7 cellular contexts compared by ENCODE assay signal in genomic region chr11:66639814-66640183, GRCh38. TPM values are rescaled to one million over a fixed set of nuclear protein-coding genes. Genes with fewer than 3 reads are reported as not detected.
DNase-seq lines count a peak whose midpoint lies in the region; ATAC-seq and TF ChIP-seq lines count a peak whose summit lies in the region.
"Not testable (repeated sequence)": the region's sequence is repeated elsewhere in the genome, so short reads cannot be mapped to it uniquely, and the experiment has no call there.

No MANE protein-coding gene starts in this region.

- H3K4me2 ChIP-seq in mammary epithelial cell (ENCODE audit: insufficient read depth, low read depth, low read length) = peak overlapping the region; percentile 86

- not testable (repeated sequence) for H3K27me3 ChIP-seq in NT2/D1 (ENCODE audit: insufficient read depth, insufficient read length); mammary epithelial cell (ENCODE audit: insufficient read depth, low read length); gastrocnemius medialis

- H3K4me3 Mint-ChIP-seq in activated CD8-positive, alpha-beta T cell treated with anti-CD3 and anti-CD28 coated beads for 36 hours = peak overlapping the region; percentile 83

- POLR2A ChIA-PET in activated CD8-positive, alpha-beta T cell treated with anti-CD3 and anti-CD28 coated beads for 36 hours (lab: Charles Lee) = interaction anchor here (1.4 to 27.4 kb wide), 8 partner anchors 8 to 38 kb away, joined by 3 to 558 read pairs (median 18); partner anchors contain the start of genes RBM14 and RBM4B

- in situ Hi-C loops in mammary epithelial cell (cut with MboI; ENCODE audit: low sequenced_read_pairs in 2 of 2); gastrocnemius medialis (cut with MboI; ENCODE audit: low sequenced_read_pairs in 4 of 4): not testable (repeated sequence)

- not testable (repeated sequence) for BruUV-seq in mammary epithelial cell (replicated peaks; lab: Mats Ljungman, UMichigan)

- CTCF ChIA-PET in activated CD8-positive, alpha-beta T cell treated with anti-CD3 and anti-CD28 coated beads for 36 hours (lab: Charles Lee) = interaction anchor here (0.7 to 4.3 kb wide), 4 partner anchors 9 to 38 kb away, joined by 3 to 29 read pairs (median 10); partner anchors contain the start of genes RBM14 and RBM4B
- CTCF ChIA-PET in mammary epithelial cell (lab: Charles Lee; ENCODE audit: low non-redundant PET) = not testable (repeated sequence)

- not testable (repeated sequence) for H3K27ac ChIP-seq in mammary epithelial cell (ENCODE audit: insufficient read depth, low read depth, low read length); mesodermal cell (ENCODE audit: low read depth, low read length, severe bottlenecking)
- peak overlapping the region; percentile 90 to 94 (median 92) for H3K27ac ChIP-seq in gastrocnemius medialis

- peaks cover 63% of the 10 kb centered on the region for H3K4me1 Mint-ChIP-seq in activated CD8-positive, alpha-beta T cell treated with anti-CD3 and anti-CD28 coated beads for 36 hours (ENCODE audit: low read depth)

- H3K36me3 ChIP-seq in NT2/D1 (ENCODE audit: insufficient read depth, insufficient read length, low read length) (peaks cover 76% of the 10 kb centered on the region), mammary epithelial cell (ENCODE audit: insufficient read depth, low read length) (peaks cover 28% of the 10 kb centered on the region), mesodermal cell (ENCODE audit: control insufficient read depth, insufficient read depth, low read length) (peaks cover 67% of the 10 kb centered on the region), gastrocnemius medialis (peaks cover 0 to 24% of the 10 kb centered on the region in 2 donors)

- TF ChIP-seq POLR2A in gastrocnemius medialis (IDR thresholded peaks at IDR 0.05) = not testable (repeated sequence)

- 31% methylated on average over 8 of the region's 10 CpGs for WGBS in mammary epithelial cell (ENCODE audit: low coverage, missing lambda C conversion rate)
- 85 to 88% methylated on average over 7 of the region's 10 CpGs for WGBS in mesodermal cell (ENCODE audit: insufficient coverage in 2 of 2), 2 experiments

- not testable (repeated sequence) for ATAC-seq in activated CD8-positive, alpha-beta T cell treated with anti-CD3 and anti-CD28 coated beads for 36 hours; gastrocnemius medialis

- not testable (repeated sequence) for H3K27me3 Mint-ChIP-seq in activated CD8-positive, alpha-beta T cell treated with anti-CD3 and anti-CD28 coated beads for 36 hours

- TF ChIP-seq CTCF in GM12864 (IDR thresholded peaks at IDR 0.05; ENCODE audit: low read depth, low read length, missing control alignments); activated CD8-positive, alpha-beta T cell treated with anti-CD3 and anti-CD28 coated beads for 36 hours (IDR thresholded peaks at IDR 0.05); mammary epithelial cell (conservative IDR thresholded peaks at IDR 0.05 in 1 of 2, IDR thresholded peaks at IDR 0.05 in 1 of 2; ENCODE audit: extremely low read depth in 1 of 2, insufficient read depth in 1 of 2, low read depth in 1 of 2, low read length in 2 of 2); fibroblast of pulmonary artery (IDR thresholded peaks at IDR 0.05; ENCODE audit: low read length, missing control alignments); gastrocnemius medialis (IDR thresholded peaks at IDR 0.05 in 4 of 5, conservative IDR thresholded peaks at IDR 0.05 in 1 of 5): not testable (repeated sequence)

- intact Hi-C loops in activated CD8-positive, alpha-beta T cell treated with anti-CD3 and anti-CD28 coated beads for 36 hours (cut with micrococcal nuclease) = loop anchor here (2.0 to 5.0 kb wide), 2 partner anchors 21 to 38 kb away; partner anchors contain the start of gene RBM4B
- intact Hi-C loops in mammary epithelial cell (cut with micrococcal nuclease) = not testable (repeated sequence)
- intact Hi-C loops in gastrocnemius medialis (cut with DNase I; ENCODE audit: low total_unique reads) = loop anchor here (5.0 kb wide), 1 partner anchor 172 kb away; the partner anchor contains the start of gene PELI3

- H3K4me1 ChIP-seq in NT2/D1 (ENCODE audit: insufficient read depth, insufficient read length) = peaks cover 16% of the 10 kb centered on the region
- peaks cover 64% of the 10 kb centered on the region for H3K4me1 ChIP-seq in mammary epithelial cell (ENCODE audit: insufficient read depth, low read length)
- peaks cover 28% of the 10 kb centered on the region for H3K4me1 ChIP-seq in mesodermal cell (ENCODE audit: control insufficient read depth, insufficient read depth, low read length, poor library complexity, severe bottlenecking)
- H3K4me1 ChIP-seq in gastrocnemius medialis = peaks cover 63 to 70% of the 10 kb centered on the region in 2 donors

- DNase-seq in GM12864 (ENCODE audit: low read depth); NT2/D1 (ENCODE audit: low read depth, low spot score); activated CD8-positive, alpha-beta T cell treated with anti-CD3 and anti-CD28 coated beads for 36 hours; mammary epithelial cell; fibroblast of pulmonary artery (ENCODE audit: low read depth); gastrocnemius medialis: not testable (repeated sequence)

- H3K9me3 ChIP-seq in NT2/D1 (ENCODE audit: insufficient read depth, low read length); mammary epithelial cell (replicated peaks; ENCODE audit: insufficient read depth, low read length); mesodermal cell (ENCODE audit: control insufficient read depth, low read length); gastrocnemius medialis: not testable (repeated sequence)

- H3K79me2 ChIP-seq in mammary epithelial cell (ENCODE audit: insufficient read depth, low read length) = peaks cover 98% of the 10 kb centered on the region

- peaks cover 77% of the 10 kb centered on the region for H3K36me3 Mint-ChIP-seq in activated CD8-positive, alpha-beta T cell treated with anti-CD3 and anti-CD28 coated beads for 36 hours (ENCODE audit: low read depth)

- H3K9ac ChIP-seq in NT2/D1 (ENCODE audit: insufficient read length, low read depth) (peak overlapping the region; percentile 68), mammary epithelial cell (ENCODE audit: insufficient read depth, low read length) (peak overlapping the region; percentile 94)

- H3K4me3 ChIP-seq in GM12864 (ENCODE audit: low read depth, low read length) (peak overlapping the region; percentile 68), NT2/D1 (ENCODE audit: insufficient read length, low read depth) (peak overlapping the region; percentile 98), mammary epithelial cell (replicated peaks in 1 of 3; ENCODE audit: insufficient read depth in 1 of 3, low read depth in 2 of 3, low read length in 3 of 3) (peak overlapping the region; percentile 87 to 90 (median 89)), fibroblast of pulmonary artery (replicated peaks; ENCODE audit: low read depth, low read length) (peak overlapping the region; percentile 94), mesodermal cell (ENCODE audit: extremely low read depth, insufficient read depth, low read length, poor library complexity, severe bottlenecking) (peak overlapping the region; percentile 96), gastrocnemius medialis (peak overlapping the region; percentile 26 to 90 (median 84))

- H4K20me1 ChIP-seq in mammary epithelial cell (ENCODE audit: insufficient read depth, low read length) = peaks cover 27% of the 10 kb centered on the region

- not testable (repeated sequence) for H3K9me3 Mint-ChIP-seq in activated CD8-positive, alpha-beta T cell treated with anti-CD3 and anti-CD28 coated beads for 36 hours

- H2AFZ ChIP-seq in mammary epithelial cell (ENCODE audit: low read depth, low read length) = not testable (repeated sequence)

- peak overlapping the region; percentile 98 for H3K27ac Mint-ChIP-seq in activated CD8-positive, alpha-beta T cell treated with anti-CD3 and anti-CD28 coated beads for 36 hours

- dilution Hi-C loops in mammary epithelial cell (cut with HindIII; ENCODE audit: low sequenced_read_pairs) = not testable (repeated sequence)

RNA-seq across cellular contexts. Expression of gene RBM4, which starts 1.3 kb away (rescaled TPM):
- 100 to 1,000 TPM; 108 to 114 TPM for total RNA-seq in activated CD8-positive, alpha-beta T cell treated with anti-CD3 and anti-CD28 coated beads for 36 hours
- total RNA-seq in mammary epithelial cell (100 to 1,000 TPM in 1 of 2 donors, 10 to 100 TPM in 1; 65.2 to 117 TPM), gastrocnemius medialis (100 to 1,000 TPM in 1 of 4 donors, 10 to 100 TPM in 3; 62.4 to 117 (median 69.2) TPM)
- polyA plus RNA-seq in mammary epithelial cell = 181 TPM
- 133 TPM for polyA minus RNA-seq in mammary epithelial cell
- 150 TPM for polyA plus RNA-seq in mesodermal cell (2013, experiment 1 of 2)
- polyA plus RNA-seq in mesodermal cell (2013, experiment 2 of 2) = 129 TPM

RNA-seq across cellular contexts. Expression of gene RBM14, which starts 23.4 kb away (rescaled TPM):
- 100 to 1,000 TPM; 153 to 159 TPM for total RNA-seq in activated CD8-positive, alpha-beta T cell treated with anti-CD3 and anti-CD28 coated beads for 36 hours
- total RNA-seq in mammary epithelial cell (10 to 100 TPM; 20.0 to 79.3 TPM), gastrocnemius medialis (10 to 100 TPM; 17.0 to 43.2 (median 29.4) TPM)
- polyA plus RNA-seq in mammary epithelial cell = 31.2 TPM
- 81.0 TPM for polyA minus RNA-seq in mammary epithelial cell
- 33.7 TPM for polyA plus RNA-seq in mesodermal cell (2013, experiment 1 of 2)
- 29.4 TPM for polyA plus RNA-seq in mesodermal cell (2013, experiment 2 of 2)

RNA-seq across cellular contexts. Expression of gene RBM4B, which starts 37.9 kb away (rescaled TPM):
- total RNA-seq in activated CD8-positive, alpha-beta T cell treated with anti-CD3 and anti-CD28 coated beads for 36 hours = 10 to 100 TPM; 10.7 to 13.1 TPM
- total RNA-seq in mammary epithelial cell = 10 to 100 TPM; 12.2 to 15.3 TPM
- polyA plus RNA-seq in mammary epithelial cell = 21.8 TPM
- 8.7 TPM for polyA minus RNA-seq in mammary epithelial cell
- 21.7 TPM for polyA plus RNA-seq in mesodermal cell (2013, experiment 1 of 2)
- 25.5 TPM for polyA plus RNA-seq in mesodermal cell (2013, experiment 2 of 2)
- 10 to 100 TPM in 1 of 4 donors, 1 to 10 TPM in 3; 4.5 to 11.7 (median 6.5) TPM for total RNA-seq in gastrocnemius medialis

RNA-seq across cellular contexts. Expression of gene CCS, which starts 46.8 kb away (rescaled TPM):
- 10 to 100 TPM; 22.0 to 25.6 TPM for total RNA-seq in activated CD8-positive, alpha-beta T cell treated with anti-CD3 and anti-CD28 coated beads for 36 hours
- total RNA-seq in mammary epithelial cell (10 to 100 TPM; 21.3 to 31.2 TPM), gastrocnemius medialis (10 to 100 TPM in 3 of 4 donors, 1 to 10 TPM in 1; 9.0 to 12.3 (median 11.7) TPM)
- polyA plus RNA-seq in mammary epithelial cell = 21.7 TPM
- 29.4 TPM for polyA minus RNA-seq in mammary epithelial cell
- 40.0 TPM for polyA plus RNA-seq in mesodermal cell (2013, experiment 1 of 2)
- 39.3 TPM for polyA plus RNA-seq in mesodermal cell (2013, experiment 2 of 2)

RNA-seq across cellular contexts. Expression of gene CCDC87, which starts 46.9 kb away (rescaled TPM):
- total RNA-seq in activated CD8-positive, alpha-beta T cell treated with anti-CD3 and anti-CD28 coated beads for 36 hours = under 1 TPM; 0.14 to 0.27 TPM
- under 1 TPM; 0.31 to 0.83 TPM for total RNA-seq in mammary epithelial cell
- 0.22 TPM for polyA plus RNA-seq in mammary epithelial cell
- not detected for polyA minus RNA-seq in mammary epithelial cell
- polyA plus RNA-seq in mesodermal cell (2013, experiment 1 of 2) = 0.15 TPM
- 0.20 TPM for polyA plus RNA-seq in mesodermal cell (2013, experiment 2 of 2)
- under 1 TPM in 2 of 4 donors, not detected in 2; 0.13 to 0.41 TPM for total RNA-seq in gastrocnemius medialis
